ENCODE assay signal across 12 cellular contexts in the genomic region with DNA sequence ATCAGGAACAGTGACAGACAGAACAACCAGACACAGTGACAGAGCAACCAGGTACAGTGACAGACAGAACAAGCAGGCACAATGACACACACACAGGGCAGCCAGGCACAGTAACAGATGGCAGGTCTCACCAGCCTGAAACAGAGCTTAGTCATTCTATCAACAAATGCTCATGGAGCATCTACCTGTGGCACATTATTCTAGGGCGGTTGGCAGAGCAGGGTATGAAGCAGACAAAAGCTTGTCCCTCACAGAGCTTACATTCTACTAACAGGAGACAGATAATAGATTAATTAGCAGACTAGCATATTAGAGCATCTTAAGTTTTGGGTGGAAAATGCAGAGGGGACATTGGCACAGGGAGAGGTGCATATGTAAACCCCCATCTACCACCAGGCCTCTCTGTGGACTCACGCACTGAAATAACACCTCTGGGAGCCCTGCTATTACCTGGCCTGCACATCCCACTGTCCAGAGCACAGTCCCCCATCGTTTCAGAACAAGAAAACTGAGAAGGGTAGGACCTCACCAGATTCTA.
DNase-seq lines count a peak whose midpoint lies in the region; ATAC-seq and TF ChIP-seq lines count a peak whose summit lies in the region.
"Had no signal": no experiment of that assay in that cellular context is flagged by ENCODE, and none has a peak within 500 bp of the region (broad histone marks: within the 10 kb centered on the region; RNA-seq: fewer than 3 reads in every experiment).

No MANE protein-coding gene starts in this region.

- H4K91ac ChIP-seq in trophoblast cell (ENCODE audit: low read depth, low read length) = no peak overlapping the region

- DNase-seq in right atrium auricular region (ENCODE audit: low spot score) = peak; percentile 49
- DNase-seq in cardiac septum (ENCODE audit: low spot score) = no peak
- DNase-seq in RWPE2 (ENCODE audit: low spot score) = no peak
- DNase-seq in islet precursor cell = peak; percentile 21
- no peak for DNase-seq in activated T-cell treated with anti-CD3 and anti-CD28 coated beads, Interleukin-2, amount 50 U/mL, for 24 hours
- no peak for DNase-seq in effector memory CD8-positive, alpha-beta T cell
- no peak for DNase-seq in trophoblast cell
- DNase-seq: CD4-positive, alpha-beta T cell; KG1; NCI-H1092 treated with DMSO at 0.1 percent for 48 hours; NCI-H187 treated with DMSO at 0.1 percent for 48 hours had no signal

- H3K4me2 ChIP-seq in trophoblast cell (ENCODE audit: low read length) = no peak overlapping the region

- no peaks in the 10 kb centered on the region for H3K4me1 Mint-ChIP-seq in activated T-cell treated with anti-CD3 and anti-CD28 coated beads, Interleukin-2, amount 50 U/mL, for 24 hours (ENCODE audit: low read depth)
- H3K4me1 Mint-ChIP-seq in effector memory CD8-positive, alpha-beta T cell (ENCODE audit: low read depth in 2 of 2) = no peaks in the 10 kb centered on the region
- H3K4me1 Mint-ChIP-seq: B cell had no signal

- H2BK5ac ChIP-seq in trophoblast cell (ENCODE audit: low read depth, low read length, poor library complexity) = no peak overlapping the region

- H2BK12ac ChIP-seq in trophoblast cell (ENCODE audit: low read length) = no peak overlapping the region

- H3K23ac ChIP-seq in trophoblast cell (ENCODE audit: low read length) = no peak overlapping the region

- H2AK5ac ChIP-seq in trophoblast cell (ENCODE audit: low read length) = no peak overlapping the region

- H4K12ac ChIP-seq in trophoblast cell (ENCODE audit: low read depth, low read length) = no peak overlapping the region

- no peak overlapping the region for H3K4me3 Mint-ChIP-seq in activated T-cell treated with anti-CD3 and anti-CD28 coated beads, Interleukin-2, amount 50 U/mL, for 24 hours
- no peak overlapping the region for H3K4me3 Mint-ChIP-seq in effector memory CD8-positive, alpha-beta T cell
- H3K4me3 Mint-ChIP-seq: B cell; CD4-positive, alpha-beta T cell had no signal

- H3K4me1 ChIP-seq in right atrium auricular region = no peaks in the 10 kb centered on the region
- H3K4me1 ChIP-seq in RWPE2 (ENCODE audit: insufficient read depth, poor library complexity, severe bottlenecking) = no peaks in the 10 kb centered on the region
- H3K4me1 ChIP-seq in trophoblast cell (ENCODE audit: control insufficient read depth in 1 of 2, insufficient read depth in 2 of 2, low read length in 2 of 2) = peaks cover 0 to 5% of the 10 kb centered on the region in 2 experiments

- no peak overlapping the region for H2AFZ ChIP-seq in trophoblast cell (ENCODE audit: insufficient read depth, low read length, poor library complexity)

- no peaks in the 10 kb centered on the region for H3K79me1 ChIP-seq in trophoblast cell (ENCODE audit: low read length)

- H3K27ac ChIP-seq in right atrium auricular region = no peak overlapping the region
- no peak overlapping the region for H3K27ac ChIP-seq in RWPE2 (ENCODE audit: poor library complexity, severe bottlenecking)
- no peak overlapping the region for H3K27ac ChIP-seq in trophoblast cell (ENCODE audit: low read depth, low read length)

- H3K79me2 ChIP-seq in trophoblast cell (ENCODE audit: control insufficient read depth, insufficient read depth, low read length, poor library complexity) = no peaks in the 10 kb centered on the region

- H3K18ac ChIP-seq in trophoblast cell (ENCODE audit: low read length) = no peak overlapping the region

- H3K9ac ChIP-seq in trophoblast cell (ENCODE audit: low read length) = no peak overlapping the region

- peaks cover 4% of the 10 kb centered on the region for H3K27me3 Mint-ChIP-seq in activated T-cell treated with anti-CD3 and anti-CD28 coated beads, Interleukin-2, amount 50 U/mL, for 24 hours
- H3K27me3 Mint-ChIP-seq in effector memory CD8-positive, alpha-beta T cell = peaks cover 13 to 16% of the 10 kb centered on the region in 2 donors

- H3K14ac ChIP-seq in trophoblast cell (ENCODE audit: low read length) = no peak overlapping the region

- no peaks in the 10 kb centered on the region for H3K36me3 ChIP-seq in right atrium auricular region
- no peaks in the 10 kb centered on the region for H3K36me3 ChIP-seq in RWPE2 (ENCODE audit: low read depth)
- no peaks in the 10 kb centered on the region for H3K36me3 ChIP-seq in trophoblast cell (ENCODE audit: control insufficient read depth in 1 of 2, insufficient read depth in 2 of 2, low read length in 2 of 2)

- no peak overlapping the region for H3K27ac Mint-ChIP-seq in activated T-cell treated with anti-CD3 and anti-CD28 coated beads, Interleukin-2, amount 50 U/mL, for 24 hours
- no peak overlapping the region for H3K27ac Mint-ChIP-seq in effector memory CD8-positive, alpha-beta T cell
- H3K27ac Mint-ChIP-seq: B cell; CD4-positive, alpha-beta T cell had no signal

- no peak overlapping the region for H2BK120ac ChIP-seq in trophoblast cell (ENCODE audit: insufficient read depth, low read length, poor library complexity)

- no peaks in the 10 kb centered on the region for H3K27me3 ChIP-seq in right atrium auricular region
- H3K27me3 ChIP-seq in RWPE2 (ENCODE audit: insufficient read depth, poor library complexity, severe bottlenecking) = peaks cover 5% of the 10 kb centered on the region
- H3K27me3 ChIP-seq in trophoblast cell (ENCODE audit: insufficient read depth, low read length) = no peaks in the 10 kb centered on the region

- ATAC-seq in RWPE2 (ENCODE audit: low read depth) = 0 out of 3 replicates have a peak, but pooled peaks have one; percentile 25
- ATAC-seq in effector memory CD8-positive, alpha-beta T cell (replicated peaks) = no peak

- intact Hi-C loops in cardiac septum (cut with DNase I) = no loop called here

- peaks cover 23% of the 10 kb centered on the region for H3K9me3 Mint-ChIP-seq in activated T-cell treated with anti-CD3 and anti-CD28 coated beads, Interleukin-2, amount 50 U/mL, for 24 hours
- peaks cover 7 to 24% of the 10 kb centered on the region in 2 donors for H3K9me3 Mint-ChIP-seq in effector memory CD8-positive, alpha-beta T cell

- WGBS in trophoblast cell (ENCODE audit: extremely low coverage, insufficient coverage, insufficient read length) = no CpG with 5 or more reads among the region's 3 CpGs

- TF ChIP-seq CTCF in right atrium auricular region (IDR thresholded peaks at IDR 0.05) (no peak), RWPE2 (IDR thresholded peaks at IDR 0.05; ENCODE audit: poor library complexity, severe bottlenecking) (no peak)

- H4K8ac ChIP-seq in trophoblast cell (ENCODE audit: low read depth, low read length) = no peak overlapping the region

- no peak overlapping the region for H3K4me3 ChIP-seq in right atrium auricular region
- no peak overlapping the region for H3K4me3 ChIP-seq in RWPE2 (ENCODE audit: severe bottlenecking)
- H3K4me3 ChIP-seq in trophoblast cell (ENCODE audit: low read depth, low read length) = no peak overlapping the region

- H3K36me3 Mint-ChIP-seq in activated T-cell treated with anti-CD3 and anti-CD28 coated beads, Interleukin-2, amount 50 U/mL, for 24 hours (ENCODE audit: low read depth) = peaks cover 2% of the 10 kb centered on the region
- H3K36me3 Mint-ChIP-seq in effector memory CD8-positive, alpha-beta T cell (ENCODE audit: insufficient read depth) = no peaks in the 10 kb centered on the region

- no peak overlapping the region for H3K4ac ChIP-seq in trophoblast cell (ENCODE audit: low read depth, low read length)

- H3K9me3 ChIP-seq in right atrium auricular region = peaks cover 5 to 33% of the 10 kb centered on the region in 2 donors
- no peaks in the 10 kb centered on the region for H3K9me3 ChIP-seq in RWPE2 (ENCODE audit: severe bottlenecking)
- peaks cover 7% of the 10 kb centered on the region for H3K9me3 ChIP-seq in trophoblast cell (ENCODE audit: insufficient read depth, low read depth, low read length)

Comparison
In these comparisons a context has a peak if more than half of its experiments do, and no peak if none do; other contexts are left out.
1. DNase-seq: peak in right atrium auricular region (single experiment) and islet precursor cell (single experiment); none in cardiac septum (single experiment), RWPE2 (single experiment), activated T-cell treated with anti-CD3 and anti-CD28 coated beads, Interleukin-2, amount 50 U/mL, for 24 hours (single experiment), effector memory CD8-positive, alpha-beta T cell (0 of 3) and trophoblast cell (0 of 2).